Comparison of ENCODE assay signal across 8 cellular contexts in the genomic region with DNA sequence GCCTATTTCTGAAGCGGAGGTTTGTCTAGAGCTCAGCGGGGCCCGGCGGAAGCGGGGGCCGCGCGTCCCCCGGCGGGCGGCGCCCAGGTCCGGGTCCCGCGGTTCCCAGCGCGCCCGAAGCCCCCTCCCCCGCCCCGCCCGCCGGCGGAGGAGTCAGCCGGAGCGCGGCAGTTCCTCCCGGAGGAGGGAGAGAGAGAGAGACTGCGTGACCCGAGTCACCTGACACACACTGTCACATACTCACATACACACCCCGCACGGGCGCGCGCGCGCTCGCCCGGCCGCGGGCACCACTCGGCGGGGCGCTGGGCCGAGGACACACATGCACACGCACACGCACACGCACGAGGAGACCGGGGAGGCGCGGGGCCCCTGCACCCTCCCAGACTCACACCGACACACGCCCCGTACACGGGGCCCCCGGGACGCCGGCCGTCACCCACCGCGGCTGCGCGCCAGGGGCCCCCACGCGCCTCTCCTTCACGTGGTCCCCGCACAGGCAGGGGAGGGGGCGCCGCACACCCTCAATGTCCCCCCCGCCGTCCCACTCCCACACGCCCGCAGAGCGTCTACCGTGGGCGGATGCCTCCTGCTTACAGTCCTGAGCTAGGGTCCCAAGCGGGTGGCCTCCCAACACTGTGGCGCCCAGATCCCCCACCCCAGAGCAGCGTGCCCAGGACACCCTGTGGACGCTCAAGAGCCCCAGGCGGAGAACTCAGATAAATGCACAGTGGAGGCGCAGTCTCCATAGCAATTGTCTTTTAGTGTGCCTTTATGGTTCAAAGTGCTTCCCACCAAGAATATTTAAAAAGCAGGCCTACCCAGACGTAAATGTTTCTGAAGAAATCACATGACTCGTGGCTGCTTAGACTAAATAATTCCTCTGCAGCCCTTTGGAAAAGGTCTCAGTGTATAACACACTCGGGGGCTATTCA. TPM values are rescaled to one million over a fixed set of nuclear protein-coding genes. Genes with fewer than 3 reads are reported as not detected.
A peak's percentile ranks its signal among the peaks of the same experiment; 100 is the strongest.
DNase-seq lines count a peak whose midpoint lies in the region; ATAC-seq and TF ChIP-seq lines count a peak whose summit lies in the region.

A gene with protein sequence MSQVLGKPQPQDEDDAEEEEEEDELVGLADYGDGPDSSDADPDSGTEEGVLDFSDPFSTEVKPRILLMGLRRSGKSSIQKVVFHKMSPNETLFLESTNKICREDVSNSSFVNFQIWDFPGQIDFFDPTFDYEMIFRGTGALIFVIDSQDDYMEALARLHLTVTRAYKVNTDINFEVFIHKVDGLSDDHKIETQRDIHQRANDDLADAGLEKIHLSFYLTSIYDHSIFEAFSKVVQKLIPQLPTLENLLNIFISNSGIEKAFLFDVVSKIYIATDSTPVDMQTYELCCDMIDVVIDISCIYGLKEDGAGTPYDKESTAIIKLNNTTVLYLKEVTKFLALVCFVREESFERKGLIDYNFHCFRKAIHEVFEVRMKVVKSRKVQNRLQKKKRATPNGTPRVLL (minus strand): TSS at position 203 of the 935 bp plus-strand sequence. CDS start 280 bp downstream, outside the sequence.

- peaks cover 3% of the 10 kb centered on the region for H3K79me2 ChIP-seq in trophoblast cell (ENCODE audit: control insufficient read depth, insufficient read depth, low read length, poor library complexity)

- no peak within 1 kb of the TSS for H3K9ac ChIP-seq in trophoblast cell (ENCODE audit: low read length)

- no peaks in the 10 kb centered on the region for H3K9me3 ChIP-seq in SJCRH30 (replicated peaks)
- no peaks in the 10 kb centered on the region for H3K9me3 ChIP-seq in cardiac muscle cell (ENCODE audit: low read depth)
- peaks cover 5% of the 10 kb centered on the region for H3K9me3 ChIP-seq in trophoblast cell (ENCODE audit: insufficient read depth, low read depth, low read length)
- H3K9me3 ChIP-seq in vagina, result no peaks in the 10 kb centered on the region

- H3K9me3 Mint-ChIP-seq in IgD-negative memory B cell, result no peaks in the 10 kb centered on the region
- no peaks in the 10 kb centered on the region for H3K9me3 Mint-ChIP-seq in activated naive CD4-positive, alpha-beta T cell treated with anti-CD3 and anti-CD28 coated beads, Interleukin-2, amount 50 U/mL, for 24 hours

- H3K36me3 ChIP-seq in SJCRH30, result no peaks in the 10 kb centered on the region
- H3K36me3 ChIP-seq in cardiac muscle cell, result no peaks in the 10 kb centered on the region
- H3K36me3 ChIP-seq in trophoblast cell (ENCODE audit: control insufficient read depth in 1 of 2, insufficient read depth in 2 of 2, low read length in 2 of 2), result no peaks in the 10 kb centered on the region
- H3K36me3 ChIP-seq in vagina, result no peaks in the 10 kb centered on the region

- peak within 1 kb of the TSS; percentile 91 to 99 (median 96) for H3K4me3 Mint-ChIP-seq in IgD-negative memory B cell
- H3K4me3 Mint-ChIP-seq in activated naive CD4-positive, alpha-beta T cell treated with anti-CD3 and anti-CD28 coated beads, Interleukin-2, amount 50 U/mL, for 24 hours, result peak within 1 kb of the TSS; percentile 91

- H3K27me3 ChIP-seq in SJCRH30 (no peaks in the 10 kb centered on the region), cardiac muscle cell (no peaks in the 10 kb centered on the region), trophoblast cell (ENCODE audit: insufficient read depth, low read length) (peaks cover 37% of the 10 kb centered on the region), vagina (no peaks in the 10 kb centered on the region)

- H2BK12ac ChIP-seq in trophoblast cell (ENCODE audit: low read length), result no peak within 1 kb of the TSS

- H3K27ac ChIP-seq in SJCRH30 (peak within 1 kb of the TSS; percentile 89), cardiac muscle cell (peak within 1 kb of the TSS; percentile 94), trophoblast cell (ENCODE audit: low read depth, low read length) (no peak within 1 kb of the TSS), vagina (peak within 1 kb of the TSS; percentile 74)

- no peak within 1 kb of the TSS for H2AK5ac ChIP-seq in trophoblast cell (ENCODE audit: low read length)

- peak within 1 kb of the TSS; percentile 82 for H3K4me2 ChIP-seq in trophoblast cell (ENCODE audit: low read length)

- peak within 1 kb of the TSS; percentile 1 to 78 (median 51) for H3K27ac Mint-ChIP-seq in IgD-negative memory B cell
- peak within 1 kb of the TSS; percentile 91 for H3K27ac Mint-ChIP-seq in activated naive CD4-positive, alpha-beta T cell treated with anti-CD3 and anti-CD28 coated beads, Interleukin-2, amount 50 U/mL, for 24 hours

- intact Hi-C loops in vagina (cut with DNase I), result no loop called here

- H3K36me3 Mint-ChIP-seq in IgD-negative memory B cell, result no peaks in the 10 kb centered on the region
- H3K36me3 Mint-ChIP-seq in activated naive CD4-positive, alpha-beta T cell treated with anti-CD3 and anti-CD28 coated beads, Interleukin-2, amount 50 U/mL, for 24 hours, result no peaks in the 10 kb centered on the region

- peaks cover 4% of the 10 kb centered on the region for H3K79me1 ChIP-seq in trophoblast cell (ENCODE audit: low read length)

- no peak within 1 kb of the TSS for H4K91ac ChIP-seq in trophoblast cell (ENCODE audit: low read depth, low read length)

- peak within 1 kb of the TSS; percentile 66 for H2AFZ ChIP-seq in trophoblast cell (ENCODE audit: insufficient read depth, low read length, poor library complexity)

- peak within 1 kb of the TSS; percentile 81 for H3K14ac ChIP-seq in trophoblast cell (ENCODE audit: low read length)

- H4K12ac ChIP-seq in trophoblast cell (ENCODE audit: low read depth, low read length), result no peak within 1 kb of the TSS

- peak; percentile 75 for ATAC-seq in GM21526 (IDR thresholded peaks at IDR 0.05; ENCODE audit: low FRiP score, unreplicated experiment)

- no CpG with 5 or more reads among the region's 85 CpGs for WGBS in trophoblast cell (ENCODE audit: extremely low coverage, insufficient coverage, insufficient read length)

- H2BK120ac ChIP-seq in trophoblast cell (ENCODE audit: insufficient read depth, low read length, poor library complexity), result no peak within 1 kb of the TSS

- peak within 1 kb of the TSS; percentile 17 for H4K8ac ChIP-seq in trophoblast cell (ENCODE audit: low read depth, low read length)

- H3K4me1 Mint-ChIP-seq in IgD-negative memory B cell, result peaks cover 13% of the 10 kb centered on the region in 3 donors
- peaks cover 22% of the 10 kb centered on the region for H3K4me1 Mint-ChIP-seq in activated naive CD4-positive, alpha-beta T cell treated with anti-CD3 and anti-CD28 coated beads, Interleukin-2, amount 50 U/mL, for 24 hours

- H3K4me1 ChIP-seq in SJCRH30, result peaks cover 6% of the 10 kb centered on the region; the same call in 1 of the 2 replicates
- peaks cover 29% of the 10 kb centered on the region for H3K4me1 ChIP-seq in cardiac muscle cell (ENCODE audit: low read depth)
- peaks cover 9 to 10% of the 10 kb centered on the region in 2 experiments for H3K4me1 ChIP-seq in trophoblast cell (ENCODE audit: control insufficient read depth in 1 of 2, insufficient read depth in 2 of 2, low read length in 2 of 2)
- peaks cover 20% of the 10 kb centered on the region for H3K4me1 ChIP-seq in vagina

- peak within 1 kb of the TSS; percentile 84 for H3K4me3 ChIP-seq in SJCRH30
- peak within 1 kb of the TSS; percentile 72 for H3K4me3 ChIP-seq in cardiac muscle cell
- peak within 1 kb of the TSS; percentile 77 for H3K4me3 ChIP-seq in trophoblast cell (ENCODE audit: low read depth, low read length)
- peak within 1 kb of the TSS; percentile 74 to 81 for H3K4me3 ChIP-seq in vagina

- peak within 1 kb of the TSS; percentile 25 for H3K18ac ChIP-seq in trophoblast cell (ENCODE audit: low read length)

- TF ChIP-seq CTCF in cardiac muscle cell (IDR thresholded peaks at IDR 0.05; ENCODE audit: low read depth, low read length), result no peak
- TF ChIP-seq CTCF in vagina (IDR thresholded peaks at IDR 0.05), result no peak

- H3K27me3 Mint-ChIP-seq in IgD-negative memory B cell, result peaks cover 20% of the 10 kb centered on the region
- H3K27me3 Mint-ChIP-seq in activated naive CD4-positive, alpha-beta T cell treated with anti-CD3 and anti-CD28 coated beads, Interleukin-2, amount 50 U/mL, for 24 hours, result peaks cover 7% of the 10 kb centered on the region

- H2BK5ac ChIP-seq in trophoblast cell (ENCODE audit: low read depth, low read length, poor library complexity), result no peak within 1 kb of the TSS

- H3K23ac ChIP-seq in trophoblast cell (ENCODE audit: low read length), result no peak within 1 kb of the TSS

- DNase-seq in DMS53 (lab: John Stamatoyannopoulos, UW), result peak; percentile 81
- peak; percentile 77 for DNase-seq in SJCRH30
- peak; percentile 12 to 87 for DNase-seq in cardiac muscle cell (ENCODE audit: low read depth in 1 of 2, low spot score in 1 of 2)
- peak; percentile 15 to 47 for DNase-seq in trophoblast cell
- no peak for DNase-seq in vagina (ENCODE audit: extremely low spot score in 2 of 2)

- TF ChIP-seq POLR2A in vagina (IDR thresholded peaks at IDR 0.05), result peak in 1 of 2 donors; percentile 15

- H3K4ac ChIP-seq in trophoblast cell (ENCODE audit: low read depth, low read length), result no peak within 1 kb of the TSS

RNA-seq across cellular contexts. Expression of the gene that starts here (rescaled TPM):
- 1.0 TPM for polyA plus RNA-seq in IgD-negative memory B cell
- total RNA-seq in SJCRH30 (2014; rRNA removed; shearing (Covaris generic)), result 61.3 and 63.8 TPM in 2 replicates
- total RNA-seq in cardiac muscle cell, result 32.4 and 33.2 TPM in 2 replicates
- polyA plus RNA-seq in cardiac muscle cell, result 39.8 and 40.1 TPM in 2 replicates
- 0.85 and 1.0 TPM in 2 replicates for polyA plus RNA-seq in trophoblast cell (2013)
- 6.4 TPM for total RNA-seq in vagina

Comparison
In these comparisons a context has a peak if more than half of its experiments do, and no peak if none do; other contexts are left out.
1. RNA of the gene that starts here (polyA plus RNA-seq): 39.8 to 40.1 TPM in cardiac muscle cell; 1.0 TPM in IgD-negative memory B cell (single experiment); every median in the first group is over 10 times any median in the second.
2. DNase-seq: peak in DMS53 (single experiment), SJCRH30 (2 of 2), cardiac muscle cell (2 of 2) and trophoblast cell (2 of 2); none in vagina (0 of 2).
3. Peak in every context shown above with its lines, with median percentiles within 50 percentile points of each other: H3K4me3 ChIP-seq.